In the genomic region with DNA sequence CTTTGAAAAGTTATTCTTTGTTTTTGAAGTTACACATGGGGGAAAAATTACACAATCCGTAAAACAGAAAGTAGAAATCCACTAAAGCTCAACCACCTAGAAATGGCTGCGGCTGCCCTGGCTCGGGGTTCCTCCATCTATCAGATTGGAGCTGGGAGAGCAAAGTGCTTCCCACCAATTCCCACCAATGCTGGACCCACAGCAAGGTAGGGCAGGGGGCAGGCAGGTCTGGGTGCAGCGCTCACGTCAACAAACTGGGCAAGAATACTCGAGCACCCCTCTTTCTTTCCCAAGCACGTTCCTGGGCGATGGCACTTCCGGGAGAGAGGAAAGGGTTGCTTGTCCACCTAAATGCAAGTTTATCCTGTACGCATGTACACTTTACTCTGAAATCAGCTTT, we compare ENCODE assay signal across 23 cellular contexts.
"Had no signal": no experiment of that assay in that cellular context is flagged by ENCODE, and none has a peak within 500 bp of the region (broad histone marks: within the 10 kb centered on the region; RNA-seq: fewer than 3 reads in every experiment).

No MANE protein-coding gene starts in this region.

- H3K27me3 ChIP-seq: uterus had no signal

- H3K9me3 Mint-ChIP-seq: activated B cell treated with CpG ODN at 0.5 μM for 24 hours; activated naive CD8-positive, alpha-beta T cell treated with anti-CD3 and anti-CD28 coated beads, Interleukin-2, amount 50 U/mL, for 24 hours; activated T-helper 1 cell treated with anti-CD3 and anti-CD28 coated beads, Interleukin-12 subunit alpha, Interleukin-12 subunit beta, Interleukin-2, Interleukin-4 antibody, amounts not matched to agents 30 ng/mL and 10 ng/mL and 1 ng/mL, durations not matched to agents 14 hours and 24 hours and 36 hours; dendritic cell treated with granulocyte-macrophage colony-stimulating factor and Interleukin-4, amounts not matched to agents 40 ng/mL and 50 ng/mL, for 4 days; effector memory CD8-positive, alpha-beta T cell had no signal

- H3K27ac Mint-ChIP-seq: activated B cell treated with CpG ODN at 0.5 μM for 24 hours; activated naive CD8-positive, alpha-beta T cell treated with anti-CD3 and anti-CD28 coated beads, Interleukin-2, amount 50 U/mL, for 24 hours; activated T-helper 1 cell treated with anti-CD3 and anti-CD28 coated beads, Interleukin-12 subunit alpha, Interleukin-12 subunit beta, Interleukin-2, Interleukin-4 antibody, amounts not matched to agents 30 ng/mL and 10 ng/mL and 1 ng/mL, durations not matched to agents 14 hours and 24 hours and 36 hours; dendritic cell treated with granulocyte-macrophage colony-stimulating factor and Interleukin-4, amounts not matched to agents 40 ng/mL and 50 ng/mL, for 4 days; effector memory CD8-positive, alpha-beta T cell; naive thymus-derived CD4-positive, alpha-beta T cell; progenitor cell of endocrine pancreas; T-helper 17 cell had no signal

- H3K4me1 Mint-ChIP-seq: activated B cell treated with CpG ODN at 0.5 μM for 24 hours; activated naive CD8-positive, alpha-beta T cell treated with anti-CD3 and anti-CD28 coated beads, Interleukin-2, amount 50 U/mL, for 24 hours; naive thymus-derived CD4-positive, alpha-beta T cell; T-helper 17 cell had no signal

- H3K36me3 ChIP-seq: esophagus squamous epithelium, gastrocnemius medialis, lower lobe of right lung, tibial nerve, uterus had no signal

- H3K36me3 Mint-ChIP-seq: naive thymus-derived CD4-positive, alpha-beta T cell had no signal

- H3K27ac ChIP-seq: esophagus squamous epithelium, gastrocnemius medialis, lower lobe of right lung, SK-N-MC, tibial nerve, uterus had no signal

- H3K4me3 Mint-ChIP-seq: activated B cell treated with CpG ODN at 0.5 μM for 24 hours; activated naive CD8-positive, alpha-beta T cell treated with anti-CD3 and anti-CD28 coated beads, Interleukin-2, amount 50 U/mL, for 24 hours; activated T-helper 1 cell treated with anti-CD3 and anti-CD28 coated beads, Interleukin-12 subunit alpha, Interleukin-12 subunit beta, Interleukin-2, Interleukin-4 antibody, amounts not matched to agents 30 ng/mL and 10 ng/mL and 1 ng/mL, durations not matched to agents 14 hours and 24 hours and 36 hours; dendritic cell treated with granulocyte-macrophage colony-stimulating factor and Interleukin-4, amounts not matched to agents 40 ng/mL and 50 ng/mL, for 4 days; effector memory CD8-positive, alpha-beta T cell; naive thymus-derived CD4-positive, alpha-beta T cell; T-helper 17 cell had no signal

- H3K4me3 ChIP-seq: esophagus squamous epithelium, gastrocnemius medialis, lower lobe of right lung, SK-N-MC, tibial nerve, uterus had no signal

- DNase-seq: activated B cell treated with CpG ODN at 0.5 μM for 24 hours; activated CD4-positive, alpha-beta T cell treated with anti-CD3 and anti-CD28 coated beads for 48 hours; activated gamma-delta T cell; activated naive CD4-positive, alpha-beta T cell treated with anti-CD3 and anti-CD28 coated beads, Interleukin-2, amount 50 U/mL, for 16 hours; activated naive CD8-positive, alpha-beta T cell treated with anti-CD3 and anti-CD28 coated beads, Interleukin-2, amount 50 U/mL, for 24 hours; effector memory CD8-positive, alpha-beta T cell; esophagus squamous epithelium; hypothalamus; lower lobe of right lung; mesendoderm; retina; stimulated activated CD4-positive, alpha-beta T cell treated with anti-CD3 and anti-CD28 coated beads, Interleukin-4, amount 100 ng/mL, for 24 hours; stimulated activated naive CD4-positive, alpha-beta T cell treated with Interleukin-2 at 50 U/mL for 16 hours; SW 1271; T-helper 17 cell; uterus had no signal

- ATAC-seq: activated naive CD8-positive, alpha-beta T cell treated with anti-CD3 and anti-CD28 coated beads, Interleukin-2, amount 50 U/mL, for 24 hours; effector memory CD8-positive, alpha-beta T cell; gastrocnemius medialis; lower lobe of right lung; naive thymus-derived CD4-positive, alpha-beta T cell; T-helper 17 cell had no signal

- H3K9me3 ChIP-seq: esophagus squamous epithelium, gastrocnemius medialis, lower lobe of right lung, tibial nerve, uterus had no signal

- H3K4me1 ChIP-seq: gastrocnemius medialis, tibial nerve, uterus had no signal
